In the genomic region with DNA sequence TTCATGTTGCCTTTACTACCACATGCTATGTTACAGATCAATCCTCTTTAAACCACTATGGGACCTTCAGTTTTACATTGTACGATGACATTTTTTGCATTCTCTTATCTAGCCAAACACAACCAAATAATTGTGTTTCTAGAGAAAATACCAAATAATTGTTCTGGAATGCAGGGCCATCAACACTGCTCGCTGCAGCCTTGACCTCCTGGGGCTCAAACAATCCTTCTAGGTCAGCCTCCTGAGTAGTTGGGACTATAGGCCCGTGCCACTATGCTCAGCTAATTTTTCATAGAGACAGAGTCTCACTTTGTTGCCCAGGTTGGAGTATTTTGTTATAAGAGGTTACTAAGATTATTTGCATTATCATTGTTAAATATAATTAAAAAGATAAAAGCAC, we compare ENCODE assay signal across 18 cellular contexts.
DNase-seq lines count a peak whose midpoint lies in the region; ATAC-seq, FAIRE-seq and TF ChIP-seq lines count a peak whose summit lies in the region.
"Had no signal": no experiment of that assay in that cellular context is flagged by ENCODE, and none has a peak within 500 bp of the region (broad histone marks: within the 10 kb centered on the region; RNA-seq: fewer than 3 reads in every experiment).

No MANE protein-coding gene starts in this region.

- WGBS in H1 (ENCODE audit: extremely low coverage in 1 of 2, insufficient coverage in 1 of 2, insufficient read length in 1 of 2, insufficient replicate concordance in 2 of 2, low coverage in 1 of 2, low lambda C conversion rate in 2 of 2, missing lambda C conversion rate in 1 of 2), 2 experiments = 64% methylated on average over 3 of the region's 3 CpGs; no CpG with 5 or more reads in 1 of the 2 experiments
- no CpG with 5 or more reads among the region's 3 CpGs for WGBS in iPS DF 6.9 (ENCODE audit: insufficient coverage, insufficient read length)

- no peak overlapping the region for H3K18ac ChIP-seq in H1 (ENCODE audit: extremely low read depth, low read length)

- no peak overlapping the region for H2BK120ac ChIP-seq in H1 (replicated peaks; ENCODE audit: low read depth, low read length)

- no peaks in the 10 kb centered on the region for H3K36me3 Mint-ChIP-seq in activated naive CD8-positive, alpha-beta T cell treated with anti-CD3 and anti-CD28 coated beads for 36 hours
- H3K36me3 Mint-ChIP-seq: CD4-positive, alpha-beta memory T cell had no signal

- no peaks in the 10 kb centered on the region for H3K4me1 ChIP-seq in NT2/D1 (ENCODE audit: insufficient read depth, insufficient read length)
- peaks cover 0 to 4% (median 1%) of the 10 kb centered on the region in 4 experiments; a peak in 2 of 7 replicates for H3K4me1 ChIP-seq in H1 (replicated peaks in 1 of 4; ENCODE audit: control insufficient read depth in 3 of 4, insufficient read depth in 4 of 4, low read length in 3 of 4)
- H3K4me1 ChIP-seq in iPS DF 6.9 (ENCODE audit: control insufficient read depth, insufficient read depth, low read length) = no peaks in the 10 kb centered on the region; the same call in 1 of the 2 replicates
- H3K4me1 ChIP-seq: BLaER1 had no signal

- no peak overlapping the region for H3K4ac ChIP-seq in H1 (replicated peaks; ENCODE audit: insufficient read length, low read depth, low read length)

- no peaks in the 10 kb centered on the region for H4K20me1 ChIP-seq in H1 (replicated peaks in 1 of 2; ENCODE audit: control insufficient read depth in 1 of 2, insufficient read depth in 2 of 2, low read length in 2 of 2)
- H4K20me1 ChIP-seq: BLaER1 had no signal

- H3K79me2 ChIP-seq in H1 (ENCODE audit: control insufficient read depth in 1 of 2, insufficient read depth in 2 of 2, low read length in 2 of 2) = no peaks in the 10 kb centered on the region

- no peak overlapping the region for H3K56ac ChIP-seq in H1 (replicated peaks; ENCODE audit: insufficient read length, low read depth, low read length)

- no peak for ATAC-seq in GM21529 (IDR thresholded peaks at IDR 0.05; ENCODE audit: unreplicated experiment)
- ATAC-seq: GM12878 had no signal

- H2BK12ac ChIP-seq in H1 (ENCODE audit: low read depth, low read length) = no peak overlapping the region

- no peaks in the 10 kb centered on the region for H3K27me3 ChIP-seq in NT2/D1 (ENCODE audit: insufficient read depth, insufficient read length)
- no peaks in the 10 kb centered on the region for H3K27me3 ChIP-seq in H1 (replicated peaks in 1 of 4; ENCODE audit: control insufficient read depth in 3 of 4, extremely low read depth in 1 of 4, insufficient read depth in 3 of 4, low read length in 3 of 4)
- no peaks in the 10 kb centered on the region for H3K27me3 ChIP-seq in iPS DF 6.9 (ENCODE audit: control insufficient read depth, insufficient read depth, low read length)
- H3K27me3 ChIP-seq: BLaER1 had no signal

- H3K23ac ChIP-seq in H1 (ENCODE audit: insufficient read length) = no peak overlapping the region

- H3K27ac ChIP-seq in H1 (ENCODE audit: low read depth, low read length) = no peak overlapping the region
- H3K27ac ChIP-seq in iPS DF 6.9 (ENCODE audit: low read length) = no peak overlapping the region
- H3K27ac ChIP-seq: BLaER1 had no signal

- no peaks in the 10 kb centered on the region for H3K27me3 Mint-ChIP-seq in activated naive CD8-positive, alpha-beta T cell treated with anti-CD3 and anti-CD28 coated beads for 36 hours
- H3K27me3 Mint-ChIP-seq: CD4-positive, alpha-beta memory T cell had no signal

- no peak overlapping the region for H2BK5ac ChIP-seq in H1 (ENCODE audit: low read depth, low read length)

- H2BK20ac ChIP-seq in H1 (ENCODE audit: low read length) = no peak overlapping the region

- H4K91ac ChIP-seq in H1 (replicated peaks; ENCODE audit: insufficient read length, low read length) = no peak overlapping the region

- no peak for TF ChIP-seq POLR2A in H1 (IDR thresholded peaks at IDR 0.05; ENCODE audit: control extremely low read depth in 1 of 2, low read depth in 2 of 2, low read length in 2 of 2)

- H3K4me3 Mint-ChIP-seq in activated naive CD8-positive, alpha-beta T cell treated with anti-CD3 and anti-CD28 coated beads for 36 hours = no peak overlapping the region
- H3K4me3 Mint-ChIP-seq: CD14-positive monocyte; CD4-positive, alpha-beta memory T cell had no signal

- peak; percentile 19 for DNase-seq in EH (ENCODE audit: low read depth)
- DNase-seq in NT2/D1 (ENCODE audit: low read depth, low spot score) = peak; percentile 20
- DNase-seq in H1 (ENCODE audit: low read depth in 1 of 2, low spot score in 2 of 2) = no peak
- DNase-seq in iPS DF 6.9 (ENCODE audit: low read depth, low spot score) = peak; percentile 9
- no peak for DNase-seq in activated naive CD8-positive, alpha-beta T cell treated with anti-CD3 and anti-CD28 coated beads for 36 hours
- DNase-seq in activated naive CD4-positive, alpha-beta T cell treated with anti-CD3 and anti-CD28 coated beads, Interleukin-2, amount 50 U/mL, for 16 hours = no peak
- DNase-seq in NCI-H1694 (lab: John Stamatoyannopoulos, UW) = no peak
- DNase-seq: 8988T; Calu3; CD4-positive, alpha-beta memory T cell; DMS79 treated with DMSO at 0.1 percent for 48 hours; EL; HCEC 1CT had no signal

- CTCF ChIA-PET in H1 (lab: Charles Lee; ENCODE audit: partially characterized antibody) = interaction anchor here (1.1 kb wide), 1 partner anchor 214 kb away, joined by 3 read pairs; no protein-coding TSS in a partner anchor

- no peak overlapping the region for H2AK5ac ChIP-seq in H1 (ENCODE audit: low read depth, low read length)

- POLR2A ChIA-PET in H1 (lab: Charles Lee; ENCODE audit: partially characterized antibody) = no interaction called here

- no peak overlapping the region for H2BK15ac ChIP-seq in H1 (ENCODE audit: low read length)

- TF ChIP-seq EP300 in H1 (IDR thresholded peaks at IDR 0.05; ENCODE audit: borderline replicate concordance in 1 of 2, low read depth in 2 of 2, low read length in 2 of 2) = no peak

- H3K9me3 Mint-ChIP-seq in activated naive CD8-positive, alpha-beta T cell treated with anti-CD3 and anti-CD28 coated beads for 36 hours = no peaks in the 10 kb centered on the region

- H3K14ac ChIP-seq in H1 (ENCODE audit: insufficient read length) = no peak overlapping the region

- no peak overlapping the region for H2AFZ ChIP-seq in H1 (ENCODE audit: low read length)

- no peak for TF ChIP-seq RAD21 in H1 (IDR thresholded peaks at IDR 0.05 in 1 of 2, conservative IDR thresholded peaks at IDR 0.05 in 1 of 2; ENCODE audit: low read depth in 2 of 2, low read length in 2 of 2)

- H4K5ac ChIP-seq in H1 (ENCODE audit: insufficient read length, low read depth, low read length) = no peak overlapping the region

- H3K27ac Mint-ChIP-seq in activated naive CD8-positive, alpha-beta T cell treated with anti-CD3 and anti-CD28 coated beads for 36 hours = no peak overlapping the region
- H3K27ac Mint-ChIP-seq: CD14-positive monocyte; CD4-positive, alpha-beta memory T cell had no signal

- no peak for TF ChIP-seq CTCF in H1 (IDR thresholded peaks at IDR 0.05; ENCODE audit: control extremely low read depth in 1 of 3, insufficient read depth in 1 of 3, low read depth in 1 of 3, low read length in 3 of 3)

- H3K36me3 ChIP-seq in NT2/D1 (ENCODE audit: insufficient read depth, insufficient read length, low read length) = no peaks in the 10 kb centered on the region
- no peaks in the 10 kb centered on the region for H3K36me3 ChIP-seq in H1 (ENCODE audit: control insufficient read depth in 2 of 4, insufficient read depth in 4 of 4, low read length in 3 of 4)
- H3K36me3 ChIP-seq in iPS DF 6.9 (ENCODE audit: control insufficient read depth, insufficient read depth, low read length) = no peaks in the 10 kb centered on the region
- H3K36me3 ChIP-seq: BLaER1 had no signal

- H3K9me3 ChIP-seq in NT2/D1 (ENCODE audit: insufficient read depth, low read length) (0 out of 2 replicates have a peak, but pooled peaks cover 3% of the 10 kb centered on the region), H1 (ENCODE audit: insufficient read depth in 2 of 2, low read depth in 1 of 2, low read length in 1 of 2) (no peaks in the 10 kb centered on the region), iPS DF 6.9 (ENCODE audit: control insufficient read depth, insufficient read depth, low read length) (no peaks in the 10 kb centered on the region)
- H3K9me3 ChIP-seq: BLaER1 had no signal

- no peak overlapping the region for H4K8ac ChIP-seq in H1 (ENCODE audit: extremely low read depth, insufficient read depth, low read length)

- H3K4me2 ChIP-seq in H1 (ENCODE audit: insufficient read depth in 1 of 2, low read depth in 2 of 2, low read length in 2 of 2) = no peak overlapping the region
- H3K4me2 ChIP-seq: BLaER1 had no signal

- no peak overlapping the region for H3K9ac ChIP-seq in NT2/D1 (ENCODE audit: insufficient read length, low read depth)
- H3K9ac ChIP-seq in H1 (replicated peaks in 1 of 4; ENCODE audit: extremely low read depth in 1 of 4, low read depth in 3 of 4, low read length in 3 of 4) = no peak overlapping the region
- H3K9ac ChIP-seq: BLaER1 had no signal

- H3K79me1 ChIP-seq in H1 (ENCODE audit: low read depth, low read length) = no peaks in the 10 kb centered on the region

- peak; percentile 7 for FAIRE-seq in H1 (lab: Jason Lieb, UNC)
- FAIRE-seq: GM12878, H54 had no signal

- H3K4me3 ChIP-seq in NT2/D1 (ENCODE audit: insufficient read length, low read depth) (no peak overlapping the region), H1 (ENCODE audit: extremely low read depth in 1 of 4, insufficient read depth in 2 of 4, low read depth in 3 of 4, low read length in 4 of 4) (no peak overlapping the region), iPS DF 6.9 (ENCODE audit: low read length) (no peak overlapping the region)
- H3K4me3 ChIP-seq: BLaER1, GM12878 had no signal

- no peaks in the 10 kb centered on the region for H3K23me2 ChIP-seq in H1 (ENCODE audit: low read depth, low read length)

- H3K4me1 Mint-ChIP-seq in activated naive CD8-positive, alpha-beta T cell treated with anti-CD3 and anti-CD28 coated beads for 36 hours = no peaks in the 10 kb centered on the region
- H3K4me1 Mint-ChIP-seq: CD14-positive monocyte; CD4-positive, alpha-beta memory T cell had no signal

TF ChIP-seq in H1, 55 proteins besides CTCF, POLR2A, EP300 and RAD21 (continues in another document):
- TF ChIP-seq NANOG (IDR thresholded peaks at IDR 0.05; ENCODE audit: insufficient read depth, low read depth, low read length, poor library complexity, severe bottlenecking) = peak; percentile 90
- TF ChIP-seq RBBP5 (IDR thresholded peaks at IDR 0.05; ENCODE audit: borderline replicate concordance, low read depth, low read length) = no peak
- TF ChIP-seq, protein P1, sequence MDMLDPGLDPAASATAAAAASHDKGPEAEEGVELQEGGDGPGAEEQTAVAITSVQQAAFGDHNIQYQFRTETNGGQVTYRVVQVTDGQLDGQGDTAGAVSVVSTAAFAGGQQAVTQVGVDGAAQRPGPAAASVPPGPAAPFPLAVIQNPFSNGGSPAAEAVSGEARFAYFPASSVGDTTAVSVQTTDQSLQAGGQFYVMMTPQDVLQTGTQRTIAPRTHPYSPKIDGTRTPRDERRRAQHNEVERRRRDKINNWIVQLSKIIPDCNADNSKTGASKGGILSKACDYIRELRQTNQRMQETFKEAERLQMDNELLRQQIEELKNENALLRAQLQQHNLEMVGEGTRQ (IDR thresholded peaks at IDR 0.05; ENCODE audit: low read length) = no peak

Comparison
In these comparisons a context has a peak if more than half of its experiments do, and no peak if none do; other contexts are left out.
1. DNase-seq: peak in EH (single experiment), NT2/D1 (single experiment) and iPS DF 6.9 (single experiment); none in H1 (0 of 2), activated naive CD8-positive, alpha-beta T cell treated with anti-CD3 and anti-CD28 coated beads for 36 hours (single experiment), activated naive CD4-positive, alpha-beta T cell treated with anti-CD3 and anti-CD28 coated beads, Interleukin-2, amount 50 U/mL, for 16 hours (single experiment) and NCI-H1694 (single experiment).